In the genomic region with DNA sequence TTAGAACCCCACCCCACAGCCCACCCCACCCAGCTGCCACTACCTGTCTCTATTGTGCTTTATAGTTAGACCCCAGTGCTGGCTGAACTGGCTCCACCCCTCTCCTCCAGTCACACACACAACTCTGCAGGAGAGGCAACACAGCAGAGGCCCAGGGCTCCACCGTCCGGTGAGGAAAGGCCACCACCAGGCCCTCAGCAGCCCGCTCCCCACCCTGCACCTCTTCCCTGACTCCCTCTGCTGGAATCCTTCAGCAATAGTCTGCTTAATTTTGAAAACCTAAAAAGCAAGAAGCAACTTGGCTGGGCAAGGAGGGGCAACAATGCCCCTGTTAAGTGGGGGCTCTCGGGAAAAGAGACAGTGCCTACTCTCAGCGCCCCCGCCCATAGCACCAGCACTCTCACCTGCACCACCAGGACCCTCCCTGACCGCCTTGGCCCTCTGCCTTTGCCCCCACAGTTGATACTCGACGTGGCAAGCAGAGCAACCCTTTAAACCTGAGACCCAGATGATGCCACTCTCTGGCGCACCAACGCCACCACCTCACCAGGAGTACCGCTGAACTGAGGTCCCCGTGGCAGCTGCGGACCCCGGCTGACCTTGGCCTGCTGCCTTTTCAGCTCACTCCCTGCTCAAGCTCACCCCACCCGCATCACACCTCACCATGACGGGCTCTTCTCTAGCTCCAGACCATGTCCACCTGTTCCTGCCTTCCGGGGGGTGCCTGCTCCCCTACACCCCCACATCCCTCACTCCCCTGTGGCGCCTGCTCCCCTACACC, we compare ENCODE assay signal across 11 cellular contexts. TPM values are rescaled to one million over a fixed set of nuclear protein-coding genes. Genes with fewer than 3 reads are reported as not detected.
DNase-seq lines count a peak whose midpoint lies in the region; ATAC-seq, FAIRE-seq and TF ChIP-seq lines count a peak whose summit lies in the region.
"Had no signal": no experiment of that assay in that cellular context is flagged by ENCODE, and none has a peak within 500 bp of the region (broad histone marks: within the 10 kb centered on the region; RNA-seq: fewer than 3 reads in every experiment).

No MANE protein-coding gene starts in this region.

- no peaks in the 10 kb centered on the region for H3K9me3 ChIP-seq in HepG2 (ENCODE audit: low read length)
- no peaks in the 10 kb centered on the region for H3K9me3 ChIP-seq in upper lobe of right lung

- no peak overlapping the region for H3K4me2 ChIP-seq in HepG2 (ENCODE audit: low read depth, low read length)

- TF ChIP-seq POLR2A in HepG2 (IDR thresholded peaks at IDR 0.05; ENCODE audit: insufficient read depth in 1 of 2, low read depth in 2 of 2, low read length in 2 of 2) (no peak), GM18505 (IDR thresholded peaks at IDR 0.05; ENCODE audit: borderline replicate concordance, extremely low read depth, insufficient read depth, insufficient read length) (no peak)

- DNase-seq in SK-N-DZ (ENCODE audit: low spot score): peak; percentile 56
- peak; percentile 52 for DNase-seq in fibroblast of mammary gland (ENCODE audit: low read depth)
- no peak for DNase-seq in HepG2 (ENCODE audit: low spot score)
- DNase-seq in upper lobe of right lung: no peak
- DNase-seq in stimulated activated naive CD8-positive, alpha-beta T cell treated with anti-CD3 and anti-CD28 coated beads, Interleukin-15, Interleukin-2, amounts not matched to agents 100 U/mL and 50 U/mL, for 24 hours: no peak
- no peak for DNase-seq in GM13977 (ENCODE audit: low spot score)
- DNase-seq: activated T-cell treated with anti-CD3 and anti-CD28 coated beads, Interleukin-2, amount 50 U/mL, for 1 hour; NCI-H1694; OCI-M1; stimulated activated CD4-positive, alpha-beta T cell treated with anti-CD3 and anti-CD28 coated beads, Interleukin-4, amount 100 ng/mL, for 1 hour had no signal

- H3K4me1 ChIP-seq in HepG2 (ENCODE audit: insufficient read depth, low read length) (no peaks in the 10 kb centered on the region), upper lobe of right lung (no peaks in the 10 kb centered on the region)

- 97% methylated on average over 19 of the region's 19 CpGs for WGBS in HepG2 (ENCODE audit: low lambda C conversion rate)

- H3K36me3 ChIP-seq in HepG2 (replicated peaks in 1 of 2; ENCODE audit: control insufficient read depth in 1 of 2, insufficient read depth in 2 of 2, low read length in 2 of 2) (peaks cover 20 to 78% of the 10 kb centered on the region in 2 experiments), upper lobe of right lung (peaks cover 26% of the 10 kb centered on the region)

- POLR2A ChIA-PET in HepG2 (lab: Yijun Ruan, JAX): no interaction called here

- no peak overlapping the region for H3K4me3 ChIP-seq in fibroblast of mammary gland (ENCODE audit: control insufficient read depth, low read depth, low read length)
- H3K4me3 ChIP-seq in HepG2 (replicated peaks in 1 of 3; ENCODE audit: insufficient read depth in 1 of 3, low read depth in 2 of 3, low read length in 3 of 3): no peak overlapping the region
- H3K4me3 ChIP-seq in upper lobe of right lung: no peak overlapping the region

- TF ChIP-seq CTCF in fibroblast of mammary gland (conservative IDR thresholded peaks at IDR 0.05; ENCODE audit: control insufficient read depth, insufficient read depth, low read depth, low read length): peak; percentile 44
- no peak for TF ChIP-seq CTCF in HepG2 (CRISPR knock-in tag; IDR thresholded peaks at IDR 0.05)
- TF ChIP-seq CTCF in upper lobe of right lung (IDR thresholded peaks at IDR 0.05): no peak
- no peak for TF ChIP-seq CTCF in GM13977 (IDR thresholded peaks at IDR 0.05; ENCODE audit: extremely low read depth, insufficient read depth, missing control alignments)

- no peak for TF ChIP-seq RAD21 in HepG2 (CRISPR knock-in tag; IDR thresholded peaks at IDR 0.05)

- H2AFZ ChIP-seq in HepG2 (ENCODE audit: low read length): no peak overlapping the region

- no peak overlapping the region for H3K9ac ChIP-seq in HepG2 (ENCODE audit: insufficient read depth, low read depth, low read length)

- no peaks in the 10 kb centered on the region for H3K27me3 ChIP-seq in HepG2 (ENCODE audit: control insufficient read depth in 1 of 2, insufficient read depth in 2 of 2, low read length in 2 of 2)
- H3K27me3 ChIP-seq in upper lobe of right lung: no peaks in the 10 kb centered on the region

- in situ Hi-C loops in HepG2 (cut with HindIII; ENCODE audit: extremely low pct_ligation_motif_present, low pct_unique_long_range_greater_than_20kb) (no loop called here), GM13977 (cut with MboI; ENCODE audit: low pct_unique_long_range_greater_than_20kb, low sequenced_read_pairs, unreplicated experiment) (no loop called here)

- no peak overlapping the region for H3K27ac ChIP-seq in HepG2 (ENCODE audit: extremely low read length, insufficient read depth, low read length)
- no peak overlapping the region for H3K27ac ChIP-seq in upper lobe of right lung

- TF ChIP-seq EP300 in HepG2 (IDR thresholded peaks at IDR 0.05; ENCODE audit: low read depth in 2 of 2, low read length in 2 of 2): no peak
- no peak for TF ChIP-seq EP300 in HepG2 (CRISPR knock-in tag; IDR thresholded peaks at IDR 0.05; ENCODE audit: borderline replicate concordance)

- BruUV-seq in HepG2 (replicated peaks; lab: Mats Ljungman, UMichigan): no TSS peak

- no peaks in the 10 kb centered on the region; the same call in 1 of the 2 replicates for H4K20me1 ChIP-seq in HepG2 (ENCODE audit: insufficient read depth, low read length)

- intact Hi-C loops in HepG2 (cut with micrococcal nuclease; ENCODE audit: unreplicated experiment) (no loop called here), upper lobe of right lung (cut with DNase I) (no loop called here)

- CTCF ChIA-PET in HepG2 (lab: Yijun Ruan, JAX; ENCODE audit: low intra/inter-chr PET ratio, low total read pairs): no interaction called here

- peaks cover 2% of the 10 kb centered on the region for H3K79me2 ChIP-seq in HepG2 (ENCODE audit: insufficient read depth, low read length)

- ATAC-seq in HepG2: peak; percentile 51; the same call in 2 of the 3 replicates
- peak; percentile 25 for ATAC-seq in upper lobe of right lung
- ATAC-seq in stimulated activated naive CD8-positive, alpha-beta T cell treated with anti-CD3 and anti-CD28 coated beads, Interleukin-15, Interleukin-2, amounts not matched to agents 100 U/mL and 50 U/mL, for 24 hours: no peak
- ATAC-seq in GM18505 (IDR thresholded peaks at IDR 0.05; ENCODE audit: unreplicated experiment): no peak

- FAIRE-seq in HepG2 (lab: Jason Lieb, UNC): no peak

RNA-seq across cellular contexts. Expression of gene NDUFA10, which starts 45.7 kb away (rescaled TPM):
- 102 and 148 TPM in 2 replicates for polyA plus RNA-seq in SK-N-DZ (2014; cell fraction: cytosol; rRNA removed)
- polyA plus RNA-seq in SK-N-DZ (2014; cell fraction: nucleus; rRNA removed): 58.5 and 82.3 TPM in 2 replicates
- total RNA-seq in HepG2 (2016; rRNA removed; fragmentation: Illumina TruSeq; extraction: Trizol) (225 and 270 TPM in 2 replicates), upper lobe of right lung (82.4 TPM)
- 68.9 and 69.8 TPM in 2 replicates for total RNA-seq in HepG2 (2016; cell fraction: cytosol; rRNA removed; fragmentation: Illumina TruSeq; extraction: Trizol; ENCODE audit: low read depth)
- 224 and 283 TPM in 2 replicates for total RNA-seq in HepG2 (2016; cell fraction: insoluble cytoplasmic fraction; rRNA removed; fragmentation: Illumina TruSeq; extraction: Trizol)
- 92.8 and 99.0 TPM in 2 replicates for total RNA-seq in HepG2 (2016; cell fraction: membrane; rRNA removed; fragmentation: Illumina TruSeq; extraction: Trizol)
- total RNA-seq in HepG2 (2016; cell fraction: nucleus; rRNA removed; fragmentation: Illumina TruSeq; extraction: Trizol): 97.3 and 118 TPM in 2 replicates
- 152 and 157 TPM in 2 replicates for polyA plus RNA-seq in HepG2 (2011; rRNA removed)
- polyA plus RNA-seq in HepG2 (2011; cell fraction: cytosol; rRNA removed): 172 and 195 TPM in 2 replicates
- polyA plus RNA-seq in HepG2 (2011; cell fraction: nucleus; rRNA removed): 154 and 158 TPM in 2 replicates
- polyA plus RNA-seq in HepG2 (2012): 141 and 153 TPM in 2 replicates
- 36.2 and 39.6 TPM in 2 replicates for polyA plus RNA-seq in HepG2 (2016; cell fraction: cytosol; fragmentation: Illumina TruSeq; extraction: Trizol; ENCODE audit: low read depth)
- 218 and 228 TPM in 2 replicates for polyA plus RNA-seq in HepG2 (2016; cell fraction: insoluble cytoplasmic fraction; fragmentation: Illumina TruSeq; extraction: Trizol; ENCODE audit: low read depth)
- 55.6 and 65.3 TPM in 2 replicates for polyA plus RNA-seq in HepG2 (2016; cell fraction: membrane; fragmentation: Illumina TruSeq; extraction: Trizol; ENCODE audit: low read depth)
- 112 and 119 TPM in 2 replicates for polyA plus RNA-seq in HepG2 (2016; cell fraction: nucleus; fragmentation: Illumina TruSeq; extraction: Trizol; ENCODE audit: insufficient read depth, low read depth)
- 102 and 172 TPM in 2 replicates for polyA minus RNA-seq in HepG2 (2011; rRNA and poly(A)+ RNA removed; ENCODE audit: low replicate concordance)
- 48.1 and 58.0 TPM in 2 replicates for polyA minus RNA-seq in HepG2 (2011; cell fraction: cytosol; rRNA and poly(A)+ RNA removed)
- polyA minus RNA-seq in HepG2 (2011; cell fraction: nucleus; rRNA and poly(A)+ RNA removed): 124 and 130 TPM in 2 replicates

RNA-seq across cellular contexts. Expression of gene OR6B2, which starts 50.8 kb away (rescaled TPM):
- polyA plus RNA-seq in SK-N-DZ (2014; cell fraction: cytosol; rRNA removed): not detected in 2 replicates
- polyA plus RNA-seq in SK-N-DZ (2014; cell fraction: nucleus; rRNA removed): not detected in 2 replicates
- total RNA-seq in HepG2 (2016; rRNA removed; fragmentation: Illumina TruSeq; extraction: Trizol): not detected in 2 replicates
- total RNA-seq in HepG2 (2016; cell fraction: cytosol; rRNA removed; fragmentation: Illumina TruSeq; extraction: Trizol; ENCODE audit: low read depth): not detected in 2 replicates
- not detected in 2 replicates for total RNA-seq in HepG2 (2016; cell fraction: insoluble cytoplasmic fraction; rRNA removed; fragmentation: Illumina TruSeq; extraction: Trizol)
- not detected in 2 replicates for total RNA-seq in HepG2 (2016; cell fraction: membrane; rRNA removed; fragmentation: Illumina TruSeq; extraction: Trizol)
- not detected in 2 replicates for total RNA-seq in HepG2 (2016; cell fraction: nucleus; rRNA removed; fragmentation: Illumina TruSeq; extraction: Trizol)
- polyA plus RNA-seq in HepG2 (2011; rRNA removed): not detected in 2 replicates
- not detected in 2 replicates for polyA plus RNA-seq in HepG2 (2011; cell fraction: cytosol; rRNA removed)
- not detected in 2 replicates for polyA plus RNA-seq in HepG2 (2011; cell fraction: nucleus; rRNA removed)
- polyA plus RNA-seq in HepG2 (2012): not detected in 2 replicates
- not detected in 2 replicates for polyA plus RNA-seq in HepG2 (2016; cell fraction: cytosol; fragmentation: Illumina TruSeq; extraction: Trizol; ENCODE audit: low read depth)
- polyA plus RNA-seq in HepG2 (2016; cell fraction: insoluble cytoplasmic fraction; fragmentation: Illumina TruSeq; extraction: Trizol; ENCODE audit: low read depth): not detected in 2 replicates
- polyA plus RNA-seq in HepG2 (2016; cell fraction: membrane; fragmentation: Illumina TruSeq; extraction: Trizol; ENCODE audit: low read depth): not detected in 2 replicates
- polyA plus RNA-seq in HepG2 (2016; cell fraction: nucleus; fragmentation: Illumina TruSeq; extraction: Trizol; ENCODE audit: insufficient read depth, low read depth): not detected in 2 replicates
- polyA minus RNA-seq in HepG2 (2011; rRNA and poly(A)+ RNA removed; ENCODE audit: low replicate concordance): not detected in 2 replicates
- not detected in 2 replicates for polyA minus RNA-seq in HepG2 (2011; cell fraction: cytosol; rRNA and poly(A)+ RNA removed)
- not detected in 2 replicates for polyA minus RNA-seq in HepG2 (2011; cell fraction: nucleus; rRNA and poly(A)+ RNA removed)
- not detected for total RNA-seq in upper lobe of right lung

Comparison
In these comparisons a context has a peak if more than half of its experiments do, and no peak if none do; other contexts are left out.
1. DNase-seq: peak in SK-N-DZ (single experiment) and fibroblast of mammary gland (single experiment); none in HepG2 (single experiment), upper lobe of right lung (single experiment), stimulated activated naive CD8-positive, alpha-beta T cell treated with anti-CD3 and anti-CD28 coated beads, Interleukin-15, Interleukin-2, amounts not matched to agents 100 U/mL and 50 U/mL, for 24 hours (single experiment) and GM13977 (single experiment).
2. ATAC-seq: peak in HepG2 (single experiment) and upper lobe of right lung (single experiment); none in stimulated activated naive CD8-positive, alpha-beta T cell treated with anti-CD3 and anti-CD28 coated beads, Interleukin-15, Interleukin-2, amounts not matched to agents 100 U/mL and 50 U/mL, for 24 hours (single experiment) and GM18505 (single experiment).